Comparison of ENCODE assay signal across 21 cellular contexts in the genomic region with DNA sequence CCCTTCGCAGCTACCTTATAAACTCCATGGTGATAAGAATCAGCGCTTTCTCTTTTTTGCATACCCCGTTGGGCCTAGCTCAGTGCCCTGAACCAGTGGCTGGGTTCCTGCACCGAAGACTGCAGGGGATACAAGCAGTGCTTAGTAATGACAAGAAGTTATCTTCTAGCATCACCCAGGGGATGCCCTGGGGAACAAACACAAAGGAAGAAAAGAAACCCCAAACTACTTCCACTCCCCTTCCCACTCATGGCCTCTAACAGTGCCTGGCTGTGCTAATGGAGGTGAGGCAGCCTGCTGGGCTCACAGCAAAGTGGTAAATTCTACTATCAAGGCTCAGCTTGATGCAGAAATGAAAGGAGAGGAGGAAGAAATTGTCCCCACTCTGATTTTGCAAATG.
"Had no signal": no experiment of that assay in that cellular context is flagged by ENCODE, and none has a peak within 500 bp of the region (broad histone marks: within the 10 kb centered on the region; RNA-seq: fewer than 3 reads in every experiment).

No MANE protein-coding gene starts in this region.

- H3K27ac Mint-ChIP-seq: activated naive CD4-positive, alpha-beta T cell treated with anti-CD3 and anti-CD28 coated beads, Interleukin-2, amount 10 ng/mL, durations not matched to agents 7 days and 5 days; stimulated activated effector memory CD8-positive, alpha-beta T cell treated with anti-CD3 and anti-CD28 coated beads, Interleukin-12 subunit alpha, Interleukin-12 subunit beta, amount 100 ng/mL, for 72 hours had no signal

- H3K36me3 ChIP-seq: gastroesophageal sphincter, heart left ventricle, left lung, ovary, right lobe of liver, thoracic aorta, upper lobe of left lung had no signal

- FAIRE-seq: small intestine had no signal

- DNase-seq: activated CD4-positive, alpha-beta T cell treated with anti-CD3 and anti-CD28 coated beads, Interleukin-2, amount 50 U/mL, for 1 hour; activated CD8-positive, alpha-beta memory T cell treated with anti-CD3 and anti-CD28 coated beads for 24 hours; activated CD8-positive, alpha-beta memory T cell treated with anti-CD3 and anti-CD28 coated beads, Interleukin-2, amount 50 U/mL, for 48 hours; activated effector memory CD4-positive, alpha-beta T cell treated with Interleukin-2 at 50 U/mL for 16 hours; activated naive CD4-positive, alpha-beta T cell treated with anti-CD3 and anti-CD28 coated beads, Interleukin-2, amount 10 ng/mL, durations not matched to agents 7 days and 5 days; activated T-cell treated with anti-CD3 and anti-CD28 coated beads, Interleukin-2, amount 50 U/mL, for 48 hours; effector CD8-positive, alpha-beta T cell; heart left ventricle; left lung; ovary; right lobe of liver; small intestine; stimulated activated CD4-positive, alpha-beta T cell treated with anti-CD3 and anti-CD28 coated beads, Interleukin-15, amount 100 ng/mL, for 24 hours; stimulated activated CD4-positive, alpha-beta T cell treated with anti-CD3 and anti-CD28 coated beads, Interleukin-2, amount 100 ng/mL, for 48 hours; T1000; upper lobe of left lung had no signal

- H3K27me3 Mint-ChIP-seq: activated naive CD4-positive, alpha-beta T cell treated with anti-CD3 and anti-CD28 coated beads, Interleukin-2, amount 10 ng/mL, durations not matched to agents 7 days and 5 days had no signal

- H3K4me3 ChIP-seq: gastroesophageal sphincter, heart left ventricle, left lung, ovary, right lobe of liver, thoracic aorta, upper lobe of left lung had no signal

- H3K9me3 ChIP-seq: gastroesophageal sphincter, heart left ventricle, left lung, ovary, right lobe of liver, thoracic aorta, upper lobe of left lung had no signal

- H3K4me1 ChIP-seq: right lobe of liver had no signal

- H3K9me3 Mint-ChIP-seq: activated naive CD4-positive, alpha-beta T cell treated with anti-CD3 and anti-CD28 coated beads, Interleukin-2, amount 10 ng/mL, durations not matched to agents 7 days and 5 days; stimulated activated effector memory CD8-positive, alpha-beta T cell treated with anti-CD3 and anti-CD28 coated beads, Interleukin-12 subunit alpha, Interleukin-12 subunit beta, amount 100 ng/mL, for 72 hours had no signal

- ATAC-seq: activated CD4-positive, CD25-positive, alpha-beta regulatory T cell treated with anti-CD3 and anti-CD28 coated beads, Interleukin-2, amount 50 U/mL, for 24 hours; esophagus mucosa; gastroesophageal sphincter; heart left ventricle; left lung; right lobe of liver; stimulated activated effector memory CD8-positive, alpha-beta T cell treated with anti-CD3 and anti-CD28 coated beads, Interleukin-12 subunit alpha, Interleukin-12 subunit beta, amount 100 ng/mL, for 72 hours had no signal

- H3K4me1 Mint-ChIP-seq: activated naive CD4-positive, alpha-beta T cell treated with anti-CD3 and anti-CD28 coated beads, Interleukin-2, amount 10 ng/mL, durations not matched to agents 7 days and 5 days; stimulated activated effector memory CD8-positive, alpha-beta T cell treated with anti-CD3 and anti-CD28 coated beads, Interleukin-12 subunit alpha, Interleukin-12 subunit beta, amount 100 ng/mL, for 72 hours had no signal

- H3K27ac ChIP-seq: gastroesophageal sphincter, left lung, ovary, right lobe of liver, thoracic aorta, upper lobe of left lung had no signal

- H3K27me3 ChIP-seq: gastroesophageal sphincter, heart left ventricle, left lung, ovary, right lobe of liver, upper lobe of left lung had no signal

- H3K4me3 Mint-ChIP-seq: activated naive CD4-positive, alpha-beta T cell treated with anti-CD3 and anti-CD28 coated beads, Interleukin-2, amount 10 ng/mL, durations not matched to agents 7 days and 5 days; stimulated activated effector memory CD8-positive, alpha-beta T cell treated with anti-CD3 and anti-CD28 coated beads, Interleukin-12 subunit alpha, Interleukin-12 subunit beta, amount 100 ng/mL, for 72 hours had no signal

- H3K36me3 Mint-ChIP-seq: activated naive CD4-positive, alpha-beta T cell treated with anti-CD3 and anti-CD28 coated beads, Interleukin-2, amount 10 ng/mL, durations not matched to agents 7 days and 5 days; stimulated activated effector memory CD8-positive, alpha-beta T cell treated with anti-CD3 and anti-CD28 coated beads, Interleukin-12 subunit alpha, Interleukin-12 subunit beta, amount 100 ng/mL, for 72 hours had no signal
